Comparison of ENCODE assay signal across 9 cellular contexts in genomic region chr17:50868594-50868993, GRCh38. TPM values are rescaled to one million over a fixed set of nuclear protein-coding genes. Genes with fewer than 3 reads are reported as not detected.
A peak's percentile ranks its signal among the peaks of the same experiment; 100 is the strongest.
DNase-seq lines count a peak whose midpoint lies in the region; ATAC-seq and TF ChIP-seq lines count a peak whose summit lies in the region.
"Had no signal": no experiment of that assay in that cellular context is flagged by ENCODE, and none has a peak within 500 bp of the region (broad histone marks: within the 10 kb centered on the region; RNA-seq: fewer than 3 reads in every experiment).

No MANE protein-coding gene starts in this region.

- 53% methylated on average over 1 of the region's 1 CpG for WGBS in esophagus muscularis mucosa

- no peak for TF ChIP-seq EP300 in esophagus muscularis mucosa (IDR thresholded peaks at IDR 0.05)

- no peaks in the 10 kb centered on the region for H3K9me3 ChIP-seq in SK-N-MC (ENCODE audit: low read depth, low read length)
- H3K9me3 ChIP-seq in esophagus muscularis mucosa: no peaks in the 10 kb centered on the region
- no peaks in the 10 kb centered on the region for H3K9me3 ChIP-seq in parathyroid adenoma (ENCODE audit: control insufficient read depth, low read length)

- no peak for TF ChIP-seq POLR2A in esophagus muscularis mucosa (IDR thresholded peaks at IDR 0.05; ENCODE audit: low read depth)

- H3K36me3 ChIP-seq in SK-N-MC (ENCODE audit: insufficient read depth, low read length): no peaks in the 10 kb centered on the region
- peaks cover 0 to 3% (median under 1%) of the 10 kb centered on the region in 4 donors for H3K36me3 ChIP-seq in esophagus muscularis mucosa
- no peaks in the 10 kb centered on the region for H3K36me3 ChIP-seq in parathyroid adenoma (ENCODE audit: control insufficient read depth, insufficient read depth, low read length)
- H3K36me3 ChIP-seq in brain microvascular endothelial cell (replicated peaks): no peaks in the 10 kb centered on the region

- intact Hi-C loops in esophagus muscularis mucosa (cut with DNase I): loop anchor here (10.0 kb wide), 1 partner anchor 256 kb away; the partner anchor contains the start of gene SPAG9

- H3K9ac ChIP-seq in SK-N-MC (ENCODE audit: insufficient read length) (no peak overlapping the region), parathyroid adenoma (peak overlapping the region; percentile 6)

- H2AFZ ChIP-seq in parathyroid adenoma: no peak overlapping the region

- in situ Hi-C loops in G401 (cut with HindIII; ENCODE audit: low sequenced_read_pairs): no loop called here
- in situ Hi-C loops in brain microvascular endothelial cell (cut with HindIII; ENCODE audit: low pct_ligation_motif_present, low sequenced_read_pairs): no loop called here

- no peaks in the 10 kb centered on the region for H3K27me3 ChIP-seq in esophagus muscularis mucosa
- H3K27me3 ChIP-seq in parathyroid adenoma (ENCODE audit: control insufficient read depth, insufficient read depth, low read length): no peaks in the 10 kb centered on the region
- H3K27me3 ChIP-seq in brain microvascular endothelial cell (replicated peaks): no peaks in the 10 kb centered on the region

- H3K4me3 ChIP-seq in SK-N-MC (peak overlapping the region; percentile 98), esophagus muscularis mucosa (peak overlapping the region; percentile 82 to 99 (median 98)), parathyroid adenoma (ENCODE audit: low read depth, low read length) (peak overlapping the region; percentile 96), brain microvascular endothelial cell (ENCODE audit: low read depth, low read length) (no peak overlapping the region)

- DNase-seq in G401 (ENCODE audit: low spot score) (peak; percentile 27), SK-N-MC (ENCODE audit: low read depth, low spot score) (no peak), esophagus muscularis mucosa (ENCODE audit: extremely low spot score) (no peak), brain microvascular endothelial cell (no peak), DMS79 (lab: John Stamatoyannopoulos, UW) (no peak)
- no peak for DNase-seq in stimulated activated CD4-positive, alpha-beta T cell treated with anti-CD3 and anti-CD28 coated beads, Interleukin-4, amount 100 ng/mL, for 1 hour
- DNase-seq: NCI-H187 treated with DMSO at 0.1 percent for 48 hours had no signal

- TF ChIP-seq CTCF in esophagus muscularis mucosa (IDR thresholded peaks at IDR 0.05): no peak
- TF ChIP-seq CTCF in parathyroid adenoma (IDR thresholded peaks at IDR 0.05): no peak
- TF ChIP-seq CTCF in brain microvascular endothelial cell (IDR thresholded peaks at IDR 0.05; ENCODE audit: low read depth, low read length, missing control alignments): no peak

- peak overlapping the region; percentile 81; the same call in 1 of the 2 replicates for H3K27ac ChIP-seq in SK-N-MC
- H3K27ac ChIP-seq in esophagus muscularis mucosa (replicated peaks in 1 of 4): peak overlapping the region; percentile 99 to 100 (median 100)
- peak overlapping the region; percentile 95 for H3K27ac ChIP-seq in parathyroid adenoma
- H3K27ac ChIP-seq in brain microvascular endothelial cell: no peak overlapping the region

- peaks cover 24 to 47% (median 35%) of the 10 kb centered on the region in 4 donors for H3K4me1 ChIP-seq in esophagus muscularis mucosa
- H3K4me1 ChIP-seq in parathyroid adenoma: peaks cover 30% of the 10 kb centered on the region

- peaks cover 13% of the 10 kb centered on the region for H3K79me2 ChIP-seq in parathyroid adenoma

- no peak for ATAC-seq in HG03354 (IDR thresholded peaks at IDR 0.05; ENCODE audit: poor library complexity, severe bottlenecking, unreplicated experiment)

- peak overlapping the region; percentile 99 for H3K4me2 ChIP-seq in parathyroid adenoma (ENCODE audit: low read length)

RNA-seq across cellular contexts. Expression of gene TOB1, which starts 2.4 kb away (rescaled TPM):
- total RNA-seq in G401 (2014; rRNA removed; shearing (Covaris generic)): 18.5 and 26.4 TPM in 2 replicates
- total RNA-seq in esophagus muscularis mucosa: 10 to 100 TPM; 26.7 to 34.4 (median 31.0) TPM

RNA-seq across cellular contexts. Expression of gene WFIKKN2, which starts 33.2 kb away (rescaled TPM):
- 0.62 TPM in 1 of 2 replicates, not detected in the other for total RNA-seq in G401 (2014; rRNA removed; shearing (Covaris generic))
- under 1 TPM; 0.42 to 0.75 (median 0.60) TPM for total RNA-seq in esophagus muscularis mucosa
